ENCODE assay signal across 24 cellular contexts in genomic region chr11:32103941-32104340, GRCh38.
"Had no signal": no experiment of that assay in that cellular context is flagged by ENCODE, and none has a peak within 500 bp of the region (broad histone marks: within the 10 kb centered on the region; RNA-seq: fewer than 3 reads in every experiment).

No MANE protein-coding gene starts in this region.

- H3K27me3 Mint-ChIP-seq: activated naive CD8-positive, alpha-beta T cell treated with anti-CD3 and anti-CD28 coated beads, Interleukin-2, amount 10 ng/mL, durations not matched to agents 7 days and 5 days; naive B cell; type B pancreatic cell had no signal

- DNase-seq: activated CD4-positive, alpha-beta T cell treated with anti-CD3 and anti-CD28 coated beads for 48 hours; activated CD4-positive, alpha-beta T cell treated with anti-CD3 and anti-CD28 coated beads, Interleukin-2, amount 50 U/mL, for 48 hours; activated CD8-positive, alpha-beta memory T cell treated with anti-CD3 and anti-CD28 coated beads for 24 hours; activated effector memory CD4-positive, alpha-beta T cell treated with anti-CD3 and anti-CD28 coated beads, Interleukin-2, amount 50 U/mL, for 16 hours; activated naive CD4-positive, alpha-beta T cell treated with anti-CD3 and anti-CD28 coated beads for 36 hours; activated naive CD8-positive, alpha-beta T cell treated with anti-CD3 and anti-CD28 coated beads, Interleukin-2, amount 10 ng/mL, durations not matched to agents 7 days and 5 days; dorsolateral prefrontal cortex; effector memory CD4-positive, alpha-beta T cell; foreskin fibroblast; head of caudate nucleus; mesendoderm; naive B cell; nephron progenitor cell; stimulated activated CD4-positive, alpha-beta T cell treated with anti-CD3 and anti-CD28 coated beads, Interleukin-2, amount 100 ng/mL, for 48 hours; stimulated activated naive CD8-positive, alpha-beta T cell treated with anti-CD3 and anti-CD28 coated beads, Interleukin-15, Interleukin-2, amounts not matched to agents 100 U/mL and 50 U/mL, for 24 hours; substantia nigra had no signal

- H3K9me3 ChIP-seq: ascending aorta, neutrophil had no signal

- H3K4me1 ChIP-seq: ascending aorta had no signal

- H3K4me1 Mint-ChIP-seq: activated naive CD8-positive, alpha-beta T cell treated with anti-CD3 and anti-CD28 coated beads, Interleukin-2, amount 10 ng/mL, durations not matched to agents 7 days and 5 days had no signal

- H3K9me3 Mint-ChIP-seq: activated naive CD4-positive, alpha-beta T cell treated with anti-CD3 and anti-CD28 coated beads for 36 hours; activated naive CD8-positive, alpha-beta T cell treated with anti-CD3 and anti-CD28 coated beads, Interleukin-2, amount 10 ng/mL, durations not matched to agents 7 days and 5 days; brain; naive B cell; nephron progenitor cell; type B pancreatic cell had no signal

- H3K27me3 ChIP-seq: ascending aorta, cardiac muscle cell, neutrophil had no signal

- ATAC-seq: esophagus mucosa; stimulated activated naive CD8-positive, alpha-beta T cell treated with anti-CD3 and anti-CD28 coated beads, Interleukin-15, Interleukin-2, amounts not matched to agents 100 U/mL and 50 U/mL, for 24 hours had no signal

- H3K36me3 ChIP-seq: neutrophil had no signal

- H3K27ac Mint-ChIP-seq: activated naive CD4-positive, alpha-beta T cell treated with anti-CD3 and anti-CD28 coated beads for 36 hours; activated naive CD8-positive, alpha-beta T cell treated with anti-CD3 and anti-CD28 coated beads, Interleukin-2, amount 10 ng/mL, durations not matched to agents 7 days and 5 days; naive B cell; type B pancreatic cell had no signal

- H3K4me3 ChIP-seq: ascending aorta, cardiac muscle cell, coronary artery, dorsolateral prefrontal cortex, lung had no signal

- H3K27ac ChIP-seq: cardiac muscle cell, dorsolateral prefrontal cortex, neutrophil had no signal

- H3K4me3 Mint-ChIP-seq: activated naive CD4-positive, alpha-beta T cell treated with anti-CD3 and anti-CD28 coated beads for 36 hours; activated naive CD8-positive, alpha-beta T cell treated with anti-CD3 and anti-CD28 coated beads, Interleukin-2, amount 10 ng/mL, durations not matched to agents 7 days and 5 days; brain; naive B cell; nephron progenitor cell; type B pancreatic cell had no signal
